8 cellular contexts compared by ENCODE assay signal in the genomic region with DNA sequence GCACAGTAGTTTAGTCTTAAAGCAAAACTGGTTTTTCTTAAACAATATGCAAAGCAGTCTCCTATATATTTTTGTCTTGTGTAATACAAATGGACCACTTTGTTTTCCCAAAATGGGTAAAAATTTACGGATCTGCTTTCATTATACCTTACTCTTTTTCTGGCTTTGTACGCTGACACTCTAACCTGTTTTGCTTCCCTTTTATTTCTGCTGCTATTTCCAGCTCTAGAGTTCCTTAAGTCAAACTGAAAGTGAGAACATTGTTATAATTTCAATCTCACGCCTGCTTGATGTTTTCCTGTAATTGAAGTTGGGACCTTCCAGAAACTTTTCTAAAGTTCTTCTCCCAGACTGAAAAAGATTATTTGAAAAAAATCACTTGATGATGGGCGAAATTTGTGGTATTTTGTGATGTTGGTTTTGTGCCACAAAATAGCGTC. TPM values are rescaled to one million over a fixed set of nuclear protein-coding genes. Genes with fewer than 3 reads are reported as not detected.
DNase-seq lines count a peak whose midpoint lies in the region; ATAC-seq and TF ChIP-seq lines count a peak whose summit lies in the region.

No MANE protein-coding gene starts in this region.

- TF ChIP-seq CTCF in GM12864 (IDR thresholded peaks at IDR 0.05; ENCODE audit: low read depth, low read length, missing control alignments), result no peak
- TF ChIP-seq CTCF in kidney epithelial cell (IDR thresholded peaks at IDR 0.05; ENCODE audit: insufficient read depth, low read length, poor library complexity, severe bottlenecking), result no peak
- TF ChIP-seq CTCF in tibial artery (IDR thresholded peaks at IDR 0.05), result no peak

- ATAC-seq in HG03060 (IDR thresholded peaks at IDR 0.05; ENCODE audit: low read depth, unreplicated experiment), result peak; percentile 1
- no peak for ATAC-seq in HG02970 (IDR thresholded peaks at IDR 0.05; ENCODE audit: low FRiP score, unreplicated experiment)

- H3K27me3 ChIP-seq in kidney epithelial cell (ENCODE audit: control insufficient read depth, insufficient read depth, low read length) (no peaks in the 10 kb centered on the region), tibial artery (no peaks in the 10 kb centered on the region)

- H3K9me3 Mint-ChIP-seq in activated T-helper 2 cell treated with anti-CD3 and anti-CD28 coated beads, Interferon-gamma antibody, Interleukin-2, Interleukin-4, amounts not matched to agents 10 μg/mL and 5 μg/mL and 100 μg/mL, durations not matched to agents 14 hours and 24 hours and 36 hours, result no peaks in the 10 kb centered on the region

- no peaks in the 10 kb centered on the region for H3K9me3 ChIP-seq in tibial artery

- H3K36me3 Mint-ChIP-seq in activated T-helper 2 cell treated with anti-CD3 and anti-CD28 coated beads, Interferon-gamma antibody, Interleukin-2, Interleukin-4, amounts not matched to agents 10 μg/mL and 5 μg/mL and 100 μg/mL, durations not matched to agents 14 hours and 24 hours and 36 hours (ENCODE audit: low read depth), result peaks cover 35% of the 10 kb centered on the region

- DNase-seq in GM12864 (ENCODE audit: low read depth), result no peak
- no peak for DNase-seq in activated T-helper 2 cell treated with anti-CD3 and anti-CD28 coated beads, Interferon-gamma antibody, Interleukin-2, Interleukin-4, amounts not matched to agents 10 μg/mL and 5 μg/mL and 100 μg/mL, durations not matched to agents 14 hours and 24 hours and 36 hours (ENCODE audit: low spot score)
- no peak for DNase-seq in kidney epithelial cell (ENCODE audit: low read depth)
- DNase-seq in tibial artery, result no peak
- DNase-seq in DMS53 treated with DMSO at 0.1 percent for 48 hours (lab: John Stamatoyannopoulos, UW; ENCODE audit: unreplicated experiment), result no peak
- no peak for DNase-seq in cortex of kidney (lab: John Stamatoyannopoulos, UW)

- peak overlapping the region; percentile 91 for H3K4me3 Mint-ChIP-seq in activated T-helper 2 cell treated with anti-CD3 and anti-CD28 coated beads, Interferon-gamma antibody, Interleukin-2, Interleukin-4, amounts not matched to agents 10 μg/mL and 5 μg/mL and 100 μg/mL, durations not matched to agents 14 hours and 24 hours and 36 hours (ENCODE audit: low read depth)

- peak overlapping the region; percentile 97 for H3K27ac Mint-ChIP-seq in activated T-helper 2 cell treated with anti-CD3 and anti-CD28 coated beads, Interferon-gamma antibody, Interleukin-2, Interleukin-4, amounts not matched to agents 10 μg/mL and 5 μg/mL and 100 μg/mL, durations not matched to agents 14 hours and 24 hours and 36 hours

- H3K27me3 Mint-ChIP-seq in activated T-helper 2 cell treated with anti-CD3 and anti-CD28 coated beads, Interferon-gamma antibody, Interleukin-2, Interleukin-4, amounts not matched to agents 10 μg/mL and 5 μg/mL and 100 μg/mL, durations not matched to agents 14 hours and 24 hours and 36 hours (ENCODE audit: low read depth), result no peaks in the 10 kb centered on the region

- peaks cover 0 to 50% (median 8%) of the 10 kb centered on the region in 4 donors for H3K4me1 ChIP-seq in tibial artery

- H3K4me3 ChIP-seq in GM12864 (ENCODE audit: low read depth, low read length), result peak overlapping the region; percentile 99
- H3K4me3 ChIP-seq in kidney epithelial cell (ENCODE audit: low read depth, low read length), result peak overlapping the region; percentile 99
- peak overlapping the region; percentile 83 to 91 for H3K4me3 ChIP-seq in tibial artery

- H3K36me3 ChIP-seq in kidney epithelial cell (ENCODE audit: control insufficient read depth, insufficient read depth, low read length) (no peaks in the 10 kb centered on the region), tibial artery (no peaks in the 10 kb centered on the region)

- H3K27ac ChIP-seq in tibial artery, result peak overlapping the region; percentile 95 to 97

- peaks cover 28% of the 10 kb centered on the region for H3K4me1 Mint-ChIP-seq in activated T-helper 2 cell treated with anti-CD3 and anti-CD28 coated beads, Interferon-gamma antibody, Interleukin-2, Interleukin-4, amounts not matched to agents 10 μg/mL and 5 μg/mL and 100 μg/mL, durations not matched to agents 14 hours and 24 hours and 36 hours (ENCODE audit: low read depth)

- intact Hi-C loops in activated T-helper 2 cell treated with anti-CD3 and anti-CD28 coated beads, Interferon-gamma antibody, Interleukin-2, Interleukin-4, amounts not matched to agents 10 μg/mL and 5 μg/mL and 100 μg/mL, durations not matched to agents 14 hours and 24 hours and 36 hours (cut with micrococcal nuclease), result loop anchor here (1.0 to 5.0 kb wide), 12 partner anchors 30 to 795 kb away; a partner anchor contains a TSS
- intact Hi-C loops in tibial artery (cut with DNase I; ENCODE audit: low total_unique reads), result loop anchor here (10.0 kb wide), 1 partner anchor 502 kb away; no protein-coding TSS in a partner anchor

RNA-seq across cellular contexts. Expression of a gene that starts 1.7 kb away (rescaled TPM):
- total RNA-seq in activated T-helper 2 cell treated with anti-CD3 and anti-CD28 coated beads, Interferon-gamma antibody, Interleukin-2, Interleukin-4, amounts not matched to agents 10 μg/mL and 5 μg/mL and 100 μg/mL, durations not matched to agents 14 hours and 24 hours and 36 hours, result 195 and 201 TPM in 2 replicates
- 84.7 and 85.0 TPM in 2 replicates for total RNA-seq in kidney epithelial cell
